22 cellular contexts compared by ENCODE assay signal in genomic region chr1:69794831-69795230, GRCh38.
"Had no signal": no experiment of that assay in that cellular context is flagged by ENCODE, and none has a peak within 500 bp of the region (broad histone marks: within the 10 kb centered on the region; RNA-seq: fewer than 3 reads in every experiment).

No MANE protein-coding gene starts in this region.

- ATAC-seq: activated CD8-positive, alpha-beta memory T cell treated with anti-CD3 and anti-CD28 coated beads, Interleukin-2, amount 10 ng/mL, durations not matched to agents 7 days and 5 days; activated naive CD4-positive, alpha-beta T cell treated with anti-CD3 and anti-CD28 coated beads, Interleukin-2, amount 50 U/mL, for 72 hours; K562; T-helper 17 cell had no signal

- DNase-seq: activated B cell treated with CpG ODN at 0.5 μM for 24 hours; activated CD4-positive, alpha-beta T cell treated with anti-CD3 and anti-CD28 coated beads for 1 hour; activated CD4-positive, alpha-beta T cell treated with anti-CD3 and anti-CD28 coated beads, Interleukin-2, amount 10 ng/mL, durations not matched to agents 24 days and 14 days; activated CD4-positive, alpha-beta T cell treated with anti-CD3 and anti-CD28 coated beads, Interleukin-2, amount 50 U/mL, for 48 hours; activated CD8-positive, alpha-beta memory T cell treated with anti-CD3 and anti-CD28 coated beads, Interleukin-2, amount 10 ng/mL, durations not matched to agents 7 days and 5 days; activated effector memory CD4-positive, alpha-beta T cell treated with Interleukin-2 at 50 U/mL for 16 hours; activated naive CD4-positive, alpha-beta T cell; activated T-cell treated with anti-CD3 and anti-CD28 coated beads, Interleukin-2, amount 50 U/mL, for 24 hours; brain microvascular endothelial cell; cerebellar nuclear complex; Karpas-422; NCI-H1048; NCI-H146; NCI-H2029; NCI-H446; NCI-H524; Peyer's patch; SIG-M5; T-helper 17 cell; T-helper 9 cell had no signal

- H3K4me3 ChIP-seq: K562, Peyer's patch had no signal
